Comparison of ENCODE assay signal across 27 cellular contexts in the genomic region with DNA sequence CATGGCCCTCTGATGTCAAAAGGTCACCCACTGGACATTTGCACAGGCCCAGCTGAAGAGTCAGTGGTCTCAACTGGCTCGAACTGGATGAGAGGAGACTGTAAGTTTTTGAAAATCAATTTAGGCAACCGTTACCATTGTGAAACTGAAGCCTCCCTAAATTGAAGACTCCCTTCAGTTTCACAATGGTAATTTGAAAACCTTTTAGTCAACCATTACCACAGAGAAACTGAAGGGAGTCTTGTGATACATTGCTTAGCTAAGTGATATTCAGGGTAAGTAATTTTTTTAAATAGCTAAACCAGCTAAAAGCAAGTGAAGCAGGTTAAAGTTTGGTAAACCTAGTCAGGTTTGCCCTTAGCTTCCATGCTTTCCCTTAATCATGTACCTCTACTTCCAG.
"Had no signal": no experiment of that assay in that cellular context is flagged by ENCODE, and none has a peak within 500 bp of the region (broad histone marks: within the 10 kb centered on the region; RNA-seq: fewer than 3 reads in every experiment).

No MANE protein-coding gene starts in this region.

- H3K27ac ChIP-seq: epithelial cell of prostate, esophagus squamous epithelium, heart right ventricle, pancreas, prostate gland, skin epidermis, stomach, thyroid gland, upper lobe of right lung, VCaP had no signal

- H3K27me3 ChIP-seq: esophagus squamous epithelium, heart right ventricle, pancreas, stomach, thyroid gland, upper lobe of right lung had no signal

- H3K4me1 Mint-ChIP-seq: activated CD4-positive, alpha-beta memory T cell treated with anti-CD3 and anti-CD28 coated beads, Interleukin-2, amount 10 ng/mL, durations not matched to agents 7 days and 5 days; activated CD4-positive, alpha-beta T cell treated with anti-CD3 and anti-CD28 coated beads, Interleukin-2, amount 10 ng/mL, durations not matched to agents 24 days and 14 days; activated naive CD4-positive, alpha-beta T cell treated with anti-CD3 and anti-CD28 coated beads, Interleukin-2, amount 50 U/mL, for 24 hours; activated naive CD8-positive, alpha-beta T cell treated with anti-CD3 and anti-CD28 coated beads, Interleukin-2, amount 50 U/mL, for 24 hours; activated T-helper 17 cell treated with anti-CD3 and anti-CD28 coated beads, Interleukin-2, amount 50 U/mL, for 72 hours; central memory CD8-positive, alpha-beta T cell; memory B cell; naive thymus-derived CD4-positive, alpha-beta T cell; stimulated activated naive B cell treated with anti-CD40 and anti-IgM and Interleukin-4, amounts not matched to agents 10 μg/mL and 1 μg/mL and 100 μg/mL, for 72 hours had no signal

- H3K36me3 Mint-ChIP-seq: activated naive CD4-positive, alpha-beta T cell treated with anti-CD3 and anti-CD28 coated beads, Interleukin-2, amount 50 U/mL, for 24 hours; memory B cell; naive thymus-derived CD4-positive, alpha-beta T cell; stimulated activated naive B cell treated with anti-CD40 and anti-IgM and Interleukin-4, amounts not matched to agents 10 μg/mL and 1 μg/mL and 100 μg/mL, for 72 hours had no signal

- H3K36me3 ChIP-seq: esophagus squamous epithelium, heart right ventricle, pancreas, prostate gland, stomach, thyroid gland, upper lobe of right lung had no signal

- H3K27ac Mint-ChIP-seq: activated CD4-positive, alpha-beta memory T cell treated with anti-CD3 and anti-CD28 coated beads, Interleukin-2, amount 10 ng/mL, durations not matched to agents 7 days and 5 days; activated CD4-positive, alpha-beta T cell treated with anti-CD3 and anti-CD28 coated beads, Interleukin-2, amount 10 ng/mL, durations not matched to agents 24 days and 14 days; activated naive CD4-positive, alpha-beta T cell treated with anti-CD3 and anti-CD28 coated beads, Interleukin-2, amount 50 U/mL, for 24 hours; activated naive CD8-positive, alpha-beta T cell treated with anti-CD3 and anti-CD28 coated beads, Interleukin-2, amount 50 U/mL, for 24 hours; activated T-cell treated with anti-CD3 and anti-CD28 coated beads, Interleukin-2, amount 50 U/mL, for 24 hours; activated T-helper 17 cell treated with anti-CD3 and anti-CD28 coated beads, Interleukin-2, amount 50 U/mL, for 72 hours; dendritic cell treated with granulocyte-macrophage colony-stimulating factor and Interleukin-4, amounts not matched to agents 40 ng/mL and 50 ng/mL, for 4 days; memory B cell; naive thymus-derived CD4-positive, alpha-beta T cell; stimulated activated naive B cell treated with anti-CD40 and anti-IgM and Interleukin-4, amounts not matched to agents 10 μg/mL and 1 μg/mL and 100 μg/mL, for 72 hours had no signal

- DNase-seq: activated CD4-positive, alpha-beta memory T cell treated with anti-CD3 and anti-CD28 coated beads, Interleukin-2, amount 10 ng/mL, durations not matched to agents 7 days and 5 days; activated CD4-positive, alpha-beta T cell treated with anti-CD3 and anti-CD28 coated beads, Interleukin-2, amount 10 ng/mL, durations not matched to agents 24 days and 14 days; activated CD8-positive, alpha-beta memory T cell treated with anti-CD3 and anti-CD28 coated beads, Interleukin-2, amount 50 U/mL, for 48 hours; activated naive CD8-positive, alpha-beta T cell treated with anti-CD3 and anti-CD28 coated beads, Interleukin-2, amount 50 U/mL, for 24 hours; activated T-cell treated with anti-CD3 and anti-CD28 coated beads, Interleukin-2, amount 50 U/mL, for 24 hours; esophagus squamous epithelium; foreskin melanocyte; heart right ventricle; midbrain; naive thymus-derived CD4-positive, alpha-beta T cell; pancreas; retina; stimulated activated naive B cell treated with anti-CD40 and anti-IgM and Interleukin-4, amounts not matched to agents 10 μg/mL and 1 μg/mL and 100 μg/mL, for 72 hours; stomach; T-helper 9 cell; thyroid gland; upper lobe of right lung had no signal

- H3K9me3 ChIP-seq: pancreas, prostate gland, thyroid gland, upper lobe of right lung had no signal

- H3K27me3 Mint-ChIP-seq: activated CD4-positive, alpha-beta memory T cell treated with anti-CD3 and anti-CD28 coated beads, Interleukin-2, amount 10 ng/mL, durations not matched to agents 7 days and 5 days; activated CD4-positive, alpha-beta T cell treated with anti-CD3 and anti-CD28 coated beads, Interleukin-2, amount 10 ng/mL, durations not matched to agents 24 days and 14 days; dendritic cell treated with granulocyte-macrophage colony-stimulating factor and Interleukin-4, amounts not matched to agents 40 ng/mL and 50 ng/mL, for 4 days had no signal

- H3K4me3 ChIP-seq: esophagus squamous epithelium, heart right ventricle, pancreas, prostate gland, skin epidermis, stomach, thyroid gland, upper lobe of right lung had no signal

- ATAC-seq: activated naive CD8-positive, alpha-beta T cell treated with anti-CD3 and anti-CD28 coated beads, Interleukin-2, amount 50 U/mL, for 24 hours; activated T-helper 17 cell treated with anti-CD3 and anti-CD28 coated beads, Interleukin-2, amount 50 U/mL, for 72 hours; heart right ventricle; naive thymus-derived CD4-positive, alpha-beta T cell; pancreas; sciatic nerve; stimulated activated naive B cell treated with anti-CD40 and anti-IgM and Interleukin-4, amounts not matched to agents 10 μg/mL and 1 μg/mL and 100 μg/mL, for 72 hours; upper lobe of right lung had no signal

- H3K4me1 ChIP-seq: esophagus squamous epithelium, heart right ventricle, pancreas, prostate gland, stomach, thyroid gland, upper lobe of right lung had no signal

- H3K9me3 Mint-ChIP-seq: activated naive CD4-positive, alpha-beta T cell treated with anti-CD3 and anti-CD28 coated beads, Interleukin-2, amount 50 U/mL, for 24 hours had no signal

- H3K4me3 Mint-ChIP-seq: activated CD4-positive, alpha-beta memory T cell treated with anti-CD3 and anti-CD28 coated beads, Interleukin-2, amount 10 ng/mL, durations not matched to agents 7 days and 5 days; activated CD4-positive, alpha-beta T cell treated with anti-CD3 and anti-CD28 coated beads, Interleukin-2, amount 10 ng/mL, durations not matched to agents 24 days and 14 days; activated naive CD4-positive, alpha-beta T cell treated with anti-CD3 and anti-CD28 coated beads, Interleukin-2, amount 50 U/mL, for 24 hours; activated naive CD8-positive, alpha-beta T cell treated with anti-CD3 and anti-CD28 coated beads, Interleukin-2, amount 50 U/mL, for 24 hours; activated T-cell treated with anti-CD3 and anti-CD28 coated beads, Interleukin-2, amount 50 U/mL, for 24 hours; activated T-helper 17 cell treated with anti-CD3 and anti-CD28 coated beads, Interleukin-2, amount 50 U/mL, for 72 hours; central memory CD8-positive, alpha-beta T cell; dendritic cell treated with granulocyte-macrophage colony-stimulating factor and Interleukin-4, amounts not matched to agents 40 ng/mL and 50 ng/mL, for 4 days; memory B cell; naive thymus-derived CD4-positive, alpha-beta T cell; stimulated activated naive B cell treated with anti-CD40 and anti-IgM and Interleukin-4, amounts not matched to agents 10 μg/mL and 1 μg/mL and 100 μg/mL, for 72 hours had no signal
